8 cellular contexts compared by ENCODE assay signal in genomic region chr16:10828851-10829331, GRCh38. TPM values are rescaled to one million over a fixed set of nuclear protein-coding genes. Genes with fewer than 3 reads are reported as not detected.
DNase-seq lines count a peak whose midpoint lies in the region; ATAC-seq, FAIRE-seq and TF ChIP-seq lines count a peak whose summit lies in the region.

No MANE protein-coding gene starts in this region.

- no peak for ATAC-seq in HG02571 (IDR thresholded peaks at IDR 0.05; ENCODE audit: unreplicated experiment)
- no peak for ATAC-seq in GM19397 (IDR thresholded peaks at IDR 0.05; ENCODE audit: unreplicated experiment)
- ATAC-seq in HG03159 (IDR thresholded peaks at IDR 0.05; ENCODE audit: unreplicated experiment) = no peak

- DNase-seq in H54 (ENCODE audit: insufficient read length, low spot score) (peak; percentile 59), amniotic stem cell (lab: John Stamatoyannopoulos, UW) (peak; percentile 22), left ventricle myocardium inferior (peak; percentile 96), renal cortical epithelial cell (ENCODE audit: low read depth) (peak; percentile 92), GM10266 (ENCODE audit: extremely low spot score) (no peak)

- no peaks in the 10 kb centered on the region for H3K9me3 ChIP-seq in left ventricle myocardium inferior (replicated peaks)

- H3K27ac ChIP-seq in left ventricle myocardium inferior (replicated peaks) = peak overlapping the region; percentile 100

- H3K4me1 ChIP-seq in left ventricle myocardium inferior = peaks cover 55% of the 10 kb centered on the region

- no peaks in the 10 kb centered on the region for H3K36me3 ChIP-seq in left ventricle myocardium inferior

- no peak for TF ChIP-seq POLR2A in H54 (IDR thresholded peaks at IDR 0.05; ENCODE audit: low read depth, low read length)

- H3K4me3 ChIP-seq in left ventricle myocardium inferior = peak overlapping the region; percentile 37

- intact Hi-C loops in left ventricle myocardium inferior (cut with micrococcal nuclease) = loop anchor here (5.0 kb wide), 1 partner anchor 82 kb away; no protein-coding TSS in a partner anchor

- FAIRE-seq in H54 (lab: Jason Lieb, UNC) = no peak

- no peak for TF ChIP-seq CTCF in left ventricle myocardium inferior (IDR thresholded peaks at IDR 0.05; ENCODE audit: borderline replicate concordance)
- TF ChIP-seq CTCF in GM10266 (IDR thresholded peaks at IDR 0.05; ENCODE audit: control insufficient read depth, insufficient read depth, low read depth, missing control alignments) = no peak

- no peaks in the 10 kb centered on the region for H3K27me3 ChIP-seq in left ventricle myocardium inferior (ENCODE audit: low read depth)

RNA-seq across cellular contexts. Expression of gene TVP23A, which starts 10.3 kb away (rescaled TPM):
- total RNA-seq in left ventricle myocardium inferior = 0.22 TPM
- 0.05 TPM in 1 of 2 replicates, not detected in the other for total RNA-seq in renal cortical epithelial cell

RNA-seq across cellular contexts. Expression of gene CIITA, which starts 48.1 kb away (rescaled TPM):
- total RNA-seq in left ventricle myocardium inferior = 9.4 TPM
- total RNA-seq in renal cortical epithelial cell = under 0.01 and 0.65 TPM in 2 replicates
